8 cellular contexts compared by ENCODE assay signal in genomic region chr7:98280296-98280695, GRCh38. TPM values are rescaled to one million over a fixed set of nuclear protein-coding genes. Genes with fewer than 3 reads are reported as not detected.
DNase-seq lines count a peak whose midpoint lies in the region; ATAC-seq and TF ChIP-seq lines count a peak whose summit lies in the region.

No MANE protein-coding gene starts in this region.

- H3K27ac ChIP-seq in 22Rv1 (peak overlapping the region; percentile 81), IMR-90 (ENCODE audit: insufficient read depth, low read length) (no peak overlapping the region)

- peaks cover 25% of the 10 kb centered on the region for H4K20me1 ChIP-seq in IMR-90 (ENCODE audit: insufficient read depth, low read length)

- no peak overlapping the region for H4K5ac ChIP-seq in IMR-90 (ENCODE audit: low read depth, low read length)

- H3K14ac ChIP-seq in IMR-90 (replicated peaks; ENCODE audit: low read depth, low read length), result no peak overlapping the region

- H3K4me1 Mint-ChIP-seq in central memory CD8-positive, alpha-beta T cell, result peaks cover 24% of the 10 kb centered on the region
- H3K4me1 Mint-ChIP-seq in naive B cell, result peaks cover 31 to 39% (median 31%) of the 10 kb centered on the region in 3 donors

- H3K9me3 ChIP-seq in IMR-90 (ENCODE audit: control insufficient read depth, insufficient read depth, low read length) (no peaks in the 10 kb centered on the region), BE2C (no peaks in the 10 kb centered on the region)

- no peak overlapping the region for H2BK120ac ChIP-seq in IMR-90 (ENCODE audit: low read depth, low read length)

- ATAC-seq in IMR-90 (ENCODE audit: low read depth), result no peak
- no peak for ATAC-seq in central memory CD8-positive, alpha-beta T cell (replicated peaks; ENCODE audit: extremely low read depth, poor library complexity, severe bottlenecking)
- no peak for ATAC-seq in naive B cell (ENCODE audit: low read depth in 2 of 2)
- no peak for ATAC-seq in GM18868 (IDR thresholded peaks at IDR 0.05; ENCODE audit: unreplicated experiment)

- H3K4me3 Mint-ChIP-seq in central memory CD8-positive, alpha-beta T cell, result peak overlapping the region; percentile 78
- peak overlapping the region; percentile 83 to 94 (median 92) for H3K4me3 Mint-ChIP-seq in naive B cell

- H3K4me2 ChIP-seq in IMR-90 (ENCODE audit: low read depth, low read length), result peak overlapping the region; percentile 85; the same call in 1 of the 2 replicates

- peaks cover 5 to 35% of the 10 kb centered on the region in 2 experiments; a peak in 3 of 4 replicates for H3K79me1 ChIP-seq in IMR-90 (ENCODE audit: low read depth in 1 of 2, low read length in 2 of 2)

- peak overlapping the region; percentile 97 for H2AK9ac ChIP-seq in IMR-90 (replicated peaks; ENCODE audit: low read depth, low read length, poor library complexity)

- no peak overlapping the region; the same call in 1 of the 2 replicates for H2AK5ac ChIP-seq in IMR-90 (ENCODE audit: low read depth, low read length)

- H2AFZ ChIP-seq in IMR-90 (replicated peaks; ENCODE audit: low read length, poor library complexity), result no peak overlapping the region

- H3K9ac ChIP-seq in IMR-90 (ENCODE audit: low read depth, low read length), result no peak overlapping the region

- H2BK20ac ChIP-seq in IMR-90 (ENCODE audit: low read depth, low read length), result peak overlapping the region; percentile 34; the same call in 1 of the 2 replicates

- no peak overlapping the region for H2BK15ac ChIP-seq in IMR-90 (ENCODE audit: low read depth, low read length)

- H3K4me3 ChIP-seq in IMR-90 (ENCODE audit: insufficient read depth, low read depth, low read length) (no peak overlapping the region), BE2C (ENCODE audit: low read depth, low read length) (no peak overlapping the region; the same call in 1 of the 2 replicates)

- H3K27ac Mint-ChIP-seq in central memory CD8-positive, alpha-beta T cell (ENCODE audit: low read depth), result peak overlapping the region; percentile 46
- H3K27ac Mint-ChIP-seq in naive B cell, result peak overlapping the region; percentile 89 to 97 (median 95)

- H3K9me3 Mint-ChIP-seq in central memory CD8-positive, alpha-beta T cell, result no peaks in the 10 kb centered on the region
- no peaks in the 10 kb centered on the region for H3K9me3 Mint-ChIP-seq in naive B cell

- WGBS in IMR-90 (ENCODE audit: extremely low coverage in 2 of 2, insufficient read length in 1 of 2), 2 experiments, result 28% methylated on average over 4 of the region's 7 CpGs; no CpG with 5 or more reads in 1 of the 2 experiments

- H4K91ac ChIP-seq in IMR-90 (ENCODE audit: insufficient read depth, low read depth, low read length), result no peak overlapping the region; the same call in 1 of the 2 replicates

- DNase-seq in IMR-90 (no peak), naive B cell (no peak), BE2C (no peak), iPS-NIHi7 (ENCODE audit: extremely low spot score) (no peak)
- DNase-seq in central memory CD8-positive, alpha-beta T cell (ENCODE audit: low spot score in 2 of 2), result no peak
- DNase-seq in activated CD4-positive, CD25-positive, alpha-beta regulatory T cell treated with anti-CD3 and anti-CD28 coated beads, Interleukin-2, amount 50 U/mL, for 72 hours, result no peak

- H4K8ac ChIP-seq in IMR-90 (ENCODE audit: low read depth in 2 of 2, low read length in 2 of 2), result peak overlapping the region; percentile 85 to 88; a peak in 2 of 4 replicates

- dilution Hi-C loops in IMR-90 (cut with HindIII; ENCODE audit: low sequenced_read_pairs, unreplicated experiment), result no loop called here

- H3K36me3 Mint-ChIP-seq in central memory CD8-positive, alpha-beta T cell (ENCODE audit: insufficient read depth), result peaks cover 9% of the 10 kb centered on the region
- no peaks in the 10 kb centered on the region for H3K36me3 Mint-ChIP-seq in naive B cell

- intact Hi-C loops in IMR-90 (cut with micrococcal nuclease), result no loop called here

- H3K4me1 ChIP-seq in IMR-90 (ENCODE audit: control insufficient read depth, insufficient read depth, low read length), result peaks cover 28% of the 10 kb centered on the region
- H3K4me1 ChIP-seq in BE2C, result peaks cover 12% of the 10 kb centered on the region

- TF ChIP-seq RAD21 in IMR-90 (IDR thresholded peaks at IDR 0.05; ENCODE audit: low read length), result no peak

- TF ChIP-seq POLR2A in IMR-90 (IDR thresholded peaks at IDR 0.05; ENCODE audit: low read depth, low read length), result no peak

- H3K36me3 ChIP-seq in IMR-90 (ENCODE audit: control insufficient read depth, insufficient read depth, low read length), result peaks cover 15% of the 10 kb centered on the region; the same call in 1 of the 2 replicates
- peaks cover 3% of the 10 kb centered on the region; the same call in 1 of the 2 replicates for H3K36me3 ChIP-seq in BE2C

- in situ Hi-C loops in IMR-90 (cut with MboI; ENCODE audit: low sequenced_read_pairs), result no loop called here

- no peak overlapping the region for H2BK5ac ChIP-seq in IMR-90 (ENCODE audit: low read depth, low read length, poor library complexity, severe bottlenecking)

- CTCF ChIA-PET in IMR-90 (lab: Yijun Ruan, JAX), result no interaction called here

- no peaks in the 10 kb centered on the region for H3K27me3 Mint-ChIP-seq in central memory CD8-positive, alpha-beta T cell
- no peaks in the 10 kb centered on the region for H3K27me3 Mint-ChIP-seq in naive B cell

- H3K18ac ChIP-seq in IMR-90 (ENCODE audit: low read depth, low read length), result no peak overlapping the region

- H3K56ac ChIP-seq in IMR-90 (ENCODE audit: extremely low read depth, insufficient read depth, low read length), result no peak overlapping the region

- H3K27me3 ChIP-seq in IMR-90 (ENCODE audit: control insufficient read depth, insufficient read depth, low read length) (no peaks in the 10 kb centered on the region), BE2C (no peaks in the 10 kb centered on the region)

- BruUV-seq in IMR-90 (replicated peaks; lab: Mats Ljungman, UMichigan), result no TSS peak

- no peak for TF ChIP-seq CTCF in 22Rv1 (IDR thresholded peaks at IDR 0.05)
- TF ChIP-seq CTCF in IMR-90 (conservative IDR thresholded peaks at IDR 0.05; ENCODE audit: low read depth, low read length), result no peak
- TF ChIP-seq CTCF in BE2C (IDR thresholded peaks at IDR 0.05; ENCODE audit: low read depth, low read length), result no peak

- peaks cover 10% of the 10 kb centered on the region for H3K9me1 ChIP-seq in IMR-90 (ENCODE audit: insufficient read depth, low read length)

- peak overlapping the region; percentile 78; the same call in 1 of the 2 replicates for H3K4ac ChIP-seq in IMR-90 (ENCODE audit: low read depth, low read length)

- POLR2A ChIA-PET in IMR-90 (lab: Charles Lee; ENCODE audit: unreplicated experiment), result no interaction called here

- peak overlapping the region; percentile 42 for H3K23ac ChIP-seq in IMR-90 (ENCODE audit: low read depth, low read length)

TF ChIP-seq in IMR-90, 13 proteins besides CTCF, POLR2A, EP300 and RAD21:
- TF ChIP-seq MAFK (IDR thresholded peaks at IDR 0.05; ENCODE audit: low read depth, low read length) (no peak), BHLHE40 (IDR thresholded peaks at IDR 0.05; ENCODE audit: low read depth, low read length) (no peak), SMC3 (IDR thresholded peaks at IDR 0.05; ENCODE audit: low read depth, low read length) (no peak), CHD1 (IDR thresholded peaks at IDR 0.05; ENCODE audit: low read depth, low read length) (no peak), CEBPB (IDR thresholded peaks at IDR 0.05; ENCODE audit: low read depth, low read length) (no peak), RCOR1 (IDR thresholded peaks at IDR 0.05; ENCODE audit: insufficient replicate concordance, low read length) (no peak), RFX5 (IDR thresholded peaks at IDR 0.05; ENCODE audit: low read depth, low read length) (no peak), FOS (IDR thresholded peaks at IDR 0.05; ENCODE audit: low read depth, low read length) (no peak)
- TF ChIP-seq, protein P1, sequence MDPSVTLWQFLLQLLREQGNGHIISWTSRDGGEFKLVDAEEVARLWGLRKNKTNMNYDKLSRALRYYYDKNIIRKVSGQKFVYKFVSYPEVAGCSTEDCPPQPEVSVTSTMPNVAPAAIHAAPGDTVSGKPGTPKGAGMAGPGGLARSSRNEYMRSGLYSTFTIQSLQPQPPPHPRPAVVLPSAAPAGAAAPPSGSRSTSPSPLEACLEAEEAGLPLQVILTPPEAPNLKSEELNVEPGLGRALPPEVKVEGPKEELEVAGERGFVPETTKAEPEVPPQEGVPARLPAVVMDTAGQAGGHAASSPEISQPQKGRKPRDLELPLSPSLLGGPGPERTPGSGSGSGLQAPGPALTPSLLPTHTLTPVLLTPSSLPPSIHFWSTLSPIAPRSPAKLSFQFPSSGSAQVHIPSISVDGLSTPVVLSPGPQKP (IDR thresholded peaks at IDR 0.05; ENCODE audit: borderline replicate concordance, low read depth, low read length), result no peak
- TF ChIP-seq, protein P2, sequence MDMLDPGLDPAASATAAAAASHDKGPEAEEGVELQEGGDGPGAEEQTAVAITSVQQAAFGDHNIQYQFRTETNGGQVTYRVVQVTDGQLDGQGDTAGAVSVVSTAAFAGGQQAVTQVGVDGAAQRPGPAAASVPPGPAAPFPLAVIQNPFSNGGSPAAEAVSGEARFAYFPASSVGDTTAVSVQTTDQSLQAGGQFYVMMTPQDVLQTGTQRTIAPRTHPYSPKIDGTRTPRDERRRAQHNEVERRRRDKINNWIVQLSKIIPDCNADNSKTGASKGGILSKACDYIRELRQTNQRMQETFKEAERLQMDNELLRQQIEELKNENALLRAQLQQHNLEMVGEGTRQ (IDR thresholded peaks at IDR 0.05; ENCODE audit: low read depth, low read length), result no peak

RNA-seq across cellular contexts. Expression of gene BRI3, which starts 1.2 kb away (rescaled TPM):
- 24.7 and 30.6 TPM in 2 replicates for total RNA-seq in IMR-90 (2012; rRNA removed)
- polyA plus RNA-seq in IMR-90 (2012; rRNA removed), result 68.3 and 91.3 TPM in 2 replicates
- 81.9 and 90.8 TPM in 2 replicates for polyA plus RNA-seq in IMR-90 (2012; cell fraction: cytosol; rRNA removed)
- 23.2 and 48.0 TPM in 2 replicates for polyA plus RNA-seq in IMR-90 (2012; cell fraction: nucleus; rRNA removed; ENCODE audit: low replicate concordance)
- 10 to 100 TPM; 12.1 to 21.6 (median 17.2) TPM for polyA plus RNA-seq in naive B cell (ENCODE audit: low read depth in 6 of 6)
- polyA plus RNA-seq in BE2C (2012; ENCODE audit: insufficient read depth, insufficient read length, low read depth), result 316 TPM

RNA-seq across cellular contexts. Expression of gene TECPR1, which starts 28.3 kb away (rescaled TPM):
- 6.9 and 14.7 TPM in 2 replicates for total RNA-seq in IMR-90 (2012; rRNA removed)
- polyA plus RNA-seq in IMR-90 (2012; rRNA removed) (10.6 and 11.5 TPM in 2 replicates), naive B cell (ENCODE audit: low read depth in 6 of 6) (10 to 100 TPM in 5 of 6 donors, 1 to 10 TPM in 1; 6.5 to 23.8 (median 12.4) TPM)
- polyA plus RNA-seq in IMR-90 (2012; cell fraction: cytosol; rRNA removed), result 6.5 and 9.9 TPM in 2 replicates
- polyA plus RNA-seq in IMR-90 (2012; cell fraction: nucleus; rRNA removed; ENCODE audit: low replicate concordance), result 18.6 and 48.0 TPM in 2 replicates
- polyA plus RNA-seq in BE2C (2012; ENCODE audit: insufficient read depth, insufficient read length, low read depth), result 32.9 TPM
